ENCODE assay signal across 2 cellular contexts in the genomic region with DNA sequence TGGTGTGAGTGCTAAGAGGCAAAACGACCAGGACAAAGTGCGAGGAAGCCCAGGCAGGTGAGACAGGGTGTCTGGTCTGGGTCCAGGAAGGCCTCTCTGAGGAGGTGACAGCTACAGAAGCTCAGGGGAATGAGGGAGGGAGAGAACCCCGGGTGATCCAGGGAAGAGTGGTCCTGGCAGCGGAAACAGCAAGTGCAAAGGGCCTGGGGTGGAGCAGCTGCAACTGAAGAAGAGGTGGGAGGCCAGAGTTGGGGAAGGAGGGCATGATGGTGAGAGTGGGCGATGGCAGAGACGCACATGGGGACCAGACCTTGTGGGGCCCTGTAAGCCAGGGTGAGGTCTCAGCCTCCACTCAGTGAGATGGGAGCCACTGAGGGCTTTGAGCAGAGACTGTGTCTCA.
A peak's percentile ranks its signal among the peaks of the same experiment; 100 is the strongest.
TF ChIP-seq lines count a peak whose summit lies in the region.

No MANE protein-coding gene starts in this region.

TF ChIP-seq in HepG2, 621 proteins besides CTCF, POLR2A, EP300 and RAD21:
- TF ChIP-seq PCBP1 (IDR thresholded peaks at IDR 0.05; ENCODE audit: borderline replicate concordance, low read depth, low read length) (no peak), ZMYM3 (CRISPR knock-in tag; IDR thresholded peaks at IDR 0.05) (peak; percentile 62; the same call in 1 of the 2 replicates)

TF ChIP-seq in H1, 55 proteins besides CTCF, POLR2A, EP300 and RAD21:
- peak; percentile 53; the same call in 1 of the 2 replicates for TF ChIP-seq KDM1A (IDR thresholded peaks at IDR 0.05; ENCODE audit: borderline replicate concordance, low read length)
- TF ChIP-seq, protein P1, sequence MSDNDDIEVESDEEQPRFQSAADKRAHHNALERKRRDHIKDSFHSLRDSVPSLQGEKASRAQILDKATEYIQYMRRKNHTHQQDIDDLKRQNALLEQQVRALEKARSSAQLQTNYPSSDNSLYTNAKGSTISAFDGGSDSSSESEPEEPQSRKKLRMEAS (IDR thresholded peaks at IDR 0.05) = no peak
